ENCODE assay signal across 25 cellular contexts in genomic region chr9:3285365-3286161, GRCh38.
DNase-seq lines count a peak whose midpoint lies in the region; ATAC-seq and TF ChIP-seq lines count a peak whose summit lies in the region.
"Had no signal": no experiment of that assay in that cellular context is flagged by ENCODE, and none has a peak within 500 bp of the region (broad histone marks: within the 10 kb centered on the region; RNA-seq: fewer than 3 reads in every experiment).

No MANE protein-coding gene starts in this region.

- no peak for ATAC-seq in CD4-positive, alpha-beta T cell (ENCODE audit: poor library complexity)
- ATAC-seq in HG03175 (IDR thresholded peaks at IDR 0.05; ENCODE audit: unreplicated experiment): no peak
- ATAC-seq: stimulated activated naive CD8-positive, alpha-beta T cell treated with anti-CD3 and anti-CD28 coated beads, Interleukin-15, amount 100 ng/mL, for 72 hours had no signal

- H4K20me1 ChIP-seq in Loucy (ENCODE audit: insufficient read depth, low read length, poor library complexity, severe bottlenecking): no peaks in the 10 kb centered on the region

- H3F3A ChIP-seq in Loucy (ENCODE audit: low read depth): peaks cover 11% of the 10 kb centered on the region; the same call in 1 of the 2 replicates

- no peak for TF ChIP-seq CTCF in BJ (IDR thresholded peaks at IDR 0.05; ENCODE audit: insufficient read depth, low read depth, low read length)
- no peak for TF ChIP-seq CTCF in Loucy (conservative IDR thresholded peaks at IDR 0.05; ENCODE audit: low read length)
- TF ChIP-seq CTCF in CD4-positive, alpha-beta T cell (IDR thresholded peaks at IDR 0.05): no peak

- POLR2A ChIA-PET in BJ (lab: Charles Lee): no interaction called here
- POLR2A ChIA-PET in CD4-positive, alpha-beta T cell (lab: Charles Lee): no interaction called here

- no peak overlapping the region for H3K27ac Mint-ChIP-seq in activated CD4-positive, alpha-beta T cell treated with anti-CD3 and anti-CD28 coated beads, Interleukin-2, amount 10 ng/mL, durations not matched to agents 24 days and 14 days
- H3K27ac Mint-ChIP-seq in CD4-positive, alpha-beta T cell: no peak overlapping the region
- H3K27ac Mint-ChIP-seq: IgD-negative memory B cell; naive B cell; stimulated activated naive CD8-positive, alpha-beta T cell treated with anti-CD3 and anti-CD28 coated beads, Interleukin-15, amount 100 ng/mL, for 72 hours had no signal

- H3K4me3 Mint-ChIP-seq in activated CD4-positive, alpha-beta T cell treated with anti-CD3 and anti-CD28 coated beads, Interleukin-2, amount 10 ng/mL, durations not matched to agents 24 days and 14 days: no peak overlapping the region
- no peak overlapping the region for H3K4me3 Mint-ChIP-seq in CD4-positive, alpha-beta T cell
- H3K4me3 Mint-ChIP-seq: IgD-negative memory B cell; naive B cell; stimulated activated naive CD8-positive, alpha-beta T cell treated with anti-CD3 and anti-CD28 coated beads, Interleukin-15, amount 100 ng/mL, for 72 hours had no signal

- H3K4me1 Mint-ChIP-seq in activated CD4-positive, alpha-beta T cell treated with anti-CD3 and anti-CD28 coated beads, Interleukin-2, amount 10 ng/mL, durations not matched to agents 24 days and 14 days: no peaks in the 10 kb centered on the region
- H3K4me1 Mint-ChIP-seq in CD4-positive, alpha-beta T cell (ENCODE audit: low read depth): no peaks in the 10 kb centered on the region
- H3K4me1 Mint-ChIP-seq: IgD-negative memory B cell; naive B cell; stimulated activated naive CD8-positive, alpha-beta T cell treated with anti-CD3 and anti-CD28 coated beads, Interleukin-15, amount 100 ng/mL, for 72 hours had no signal

- H3K9me3 Mint-ChIP-seq in activated CD4-positive, alpha-beta T cell treated with anti-CD3 and anti-CD28 coated beads, Interleukin-2, amount 10 ng/mL, durations not matched to agents 24 days and 14 days: peaks cover 7% of the 10 kb centered on the region
- no peaks in the 10 kb centered on the region for H3K9me3 Mint-ChIP-seq in CD4-positive, alpha-beta T cell
- H3K9me3 Mint-ChIP-seq: stimulated activated naive CD8-positive, alpha-beta T cell treated with anti-CD3 and anti-CD28 coated beads, Interleukin-15, amount 100 ng/mL, for 72 hours had no signal

- H3K9me3 ChIP-seq in Loucy (ENCODE audit: insufficient read depth, low read depth, low read length) (0 out of 2 replicates have a peak, but pooled peaks cover 6% of the 10 kb centered on the region), adipocyte (ENCODE audit: control insufficient read depth, low read length) (peaks cover 15% of the 10 kb centered on the region)
- no peaks in the 10 kb centered on the region for H3K9me3 ChIP-seq in CD4-positive, alpha-beta T cell (ENCODE audit: control insufficient read depth, low read length)
- H3K9me3 ChIP-seq: HAP-1, sigmoid colon, transverse colon had no signal

- H3K79me2 ChIP-seq in Loucy (ENCODE audit: insufficient read depth, low read length): no peaks in the 10 kb centered on the region
- H3K79me2 ChIP-seq: hepatocyte had no signal

- peak; percentile 87 for DNase-seq in BJ (ENCODE audit: low read depth)
- peak; percentile 23 for DNase-seq in adipocyte (ENCODE audit: low read depth)
- DNase-seq in kidney glomerular epithelial cell (lab: John Stamatoyannopoulos, UW): peak; percentile 3
- no peak for DNase-seq in activated CD4-positive, alpha-beta T cell treated with anti-CD3 and anti-CD28 coated beads, Interleukin-2, amount 10 ng/mL, durations not matched to agents 24 days and 14 days
- no peak for DNase-seq in CD4-positive, alpha-beta T cell
- no peak for DNase-seq in NCI-H446 treated with DMSO at 0.1 percent for 48 hours (lab: John Stamatoyannopoulos, UW)
- DNase-seq: activated CD4-positive, alpha-beta T cell treated with anti-CD3 and anti-CD28 coated beads, Interleukin-2, amount 50 U/mL, for 4 hours; activated naive CD4-positive, alpha-beta T cell; activated T-cell treated with anti-CD3 and anti-CD28 coated beads for 4 hours; AML-193; anterior cingulate cortex; DMS 273 treated with DMSO at 0.1 percent for 48 hours; naive B cell; NCI-H1048; NCI-H1930; NCI-H510A treated with DMSO at 0.1 percent for 48 hours; sigmoid colon; stimulated activated naive CD8-positive, alpha-beta T cell treated with anti-CD3 and anti-CD28 coated beads, Interleukin-15, amount 100 ng/mL, for 72 hours; transverse colon had no signal

- H3K36me3 Mint-ChIP-seq in activated CD4-positive, alpha-beta T cell treated with anti-CD3 and anti-CD28 coated beads, Interleukin-2, amount 10 ng/mL, durations not matched to agents 24 days and 14 days (ENCODE audit: low read depth): peaks cover 23% of the 10 kb centered on the region
- peaks cover 68% of the 10 kb centered on the region for H3K36me3 Mint-ChIP-seq in CD4-positive, alpha-beta T cell (ENCODE audit: low read depth)

- H3K9me2 ChIP-seq in Loucy (replicated peaks; ENCODE audit: low read depth, low read length): no peaks in the 10 kb centered on the region

- H3K4me3 ChIP-seq in BJ (ENCODE audit: low read depth, low read length): no peak overlapping the region
- peak overlapping the region; percentile 23 for H3K4me3 ChIP-seq in Loucy (ENCODE audit: low read length, poor library complexity, severe bottlenecking)
- H3K4me3 ChIP-seq in adipocyte (ENCODE audit: low read length): no peak overlapping the region
- H3K4me3 ChIP-seq: HAP-1, hepatocyte, sigmoid colon, transverse colon had no signal

- CTCF ChIA-PET in BJ (lab: Yijun Ruan, JAX): no interaction called here
- CTCF ChIA-PET in CD4-positive, alpha-beta T cell (lab: Charles Lee): no interaction called here

- no peaks in the 10 kb centered on the region for H3K36me3 ChIP-seq in BJ (ENCODE audit: control insufficient read depth, insufficient read depth, low read length)
- peaks cover 17% of the 10 kb centered on the region for H3K36me3 ChIP-seq in Loucy (ENCODE audit: insufficient read depth, low read length)
- H3K36me3 ChIP-seq in adipocyte (ENCODE audit: control insufficient read depth, insufficient read depth, low read length, severe bottlenecking): no peaks in the 10 kb centered on the region

- H3K4me1 ChIP-seq in Loucy (ENCODE audit: insufficient read depth, low read length, poor library complexity, severe bottlenecking) (peaks cover 34% of the 10 kb centered on the region), adipocyte (ENCODE audit: control insufficient read depth, insufficient read depth, low read length) (peaks cover 26% of the 10 kb centered on the region)
- H3K4me1 ChIP-seq: sigmoid colon, transverse colon had no signal

- H2AFZ ChIP-seq in Loucy (ENCODE audit: low read length): no peak overlapping the region
- H2AFZ ChIP-seq: hepatocyte had no signal

- H3K9ac ChIP-seq in Loucy (ENCODE audit: low read depth, low read length, poor library complexity, severe bottlenecking) (no peak overlapping the region), adipocyte (ENCODE audit: low read length) (no peak overlapping the region)

- peak overlapping the region; percentile 60 for H3K4me2 ChIP-seq in Loucy (ENCODE audit: low read depth, low read length, poor library complexity, severe bottlenecking)
- H3K4me2 ChIP-seq: hepatocyte had no signal

- no peak overlapping the region for H3K27ac ChIP-seq in CD4-positive, alpha-beta T cell (ENCODE audit: low read depth, low read length)
- H3K27ac ChIP-seq: hepatocyte, HL-60, sigmoid colon, transverse colon had no signal

- intact Hi-C loops in activated CD4-positive, alpha-beta T cell treated with anti-CD3 and anti-CD28 coated beads, Interleukin-2, amount 10 ng/mL, durations not matched to agents 24 days and 14 days (cut with micrococcal nuclease): no loop called here
- intact Hi-C loops in CD4-positive, alpha-beta T cell (cut with DNase I, micrococcal nuclease): no loop called here

- H3K27me3 Mint-ChIP-seq in activated CD4-positive, alpha-beta T cell treated with anti-CD3 and anti-CD28 coated beads, Interleukin-2, amount 10 ng/mL, durations not matched to agents 24 days and 14 days: no peaks in the 10 kb centered on the region
- H3K27me3 Mint-ChIP-seq in CD4-positive, alpha-beta T cell: no peaks in the 10 kb centered on the region
- H3K27me3 Mint-ChIP-seq: IgD-negative memory B cell; naive B cell; stimulated activated naive CD8-positive, alpha-beta T cell treated with anti-CD3 and anti-CD28 coated beads, Interleukin-15, amount 100 ng/mL, for 72 hours had no signal

- H3K27me3 ChIP-seq in BJ (ENCODE audit: control insufficient read depth, insufficient read depth, low read length): no peaks in the 10 kb centered on the region
- H3K27me3 ChIP-seq in Loucy (ENCODE audit: insufficient read depth, low read length, poor library complexity, severe bottlenecking): no peaks in the 10 kb centered on the region
- H3K27me3 ChIP-seq in adipocyte (replicated peaks; ENCODE audit: control insufficient read depth, insufficient read depth, low read length): no peaks in the 10 kb centered on the region
- no peaks in the 10 kb centered on the region for H3K27me3 ChIP-seq in CD4-positive, alpha-beta T cell (ENCODE audit: control insufficient read depth, insufficient read depth, low read length)
- H3K27me3 ChIP-seq: hepatocyte, sigmoid colon, transverse colon had no signal

Comparison
In these comparisons a context has a peak if more than half of its experiments do, and no peak if none do; other contexts are left out.
1. DNase-seq: peak in BJ (single experiment), adipocyte (single experiment) and kidney glomerular epithelial cell (single experiment); none in activated CD4-positive, alpha-beta T cell treated with anti-CD3 and anti-CD28 coated beads, Interleukin-2, amount 10 ng/mL, durations not matched to agents 24 days and 14 days (single experiment), CD4-positive, alpha-beta T cell (0 of 10) and NCI-H446 treated with DMSO at 0.1 percent for 48 hours (single experiment).